8 cellular contexts compared by ENCODE assay signal in the genomic region with DNA sequence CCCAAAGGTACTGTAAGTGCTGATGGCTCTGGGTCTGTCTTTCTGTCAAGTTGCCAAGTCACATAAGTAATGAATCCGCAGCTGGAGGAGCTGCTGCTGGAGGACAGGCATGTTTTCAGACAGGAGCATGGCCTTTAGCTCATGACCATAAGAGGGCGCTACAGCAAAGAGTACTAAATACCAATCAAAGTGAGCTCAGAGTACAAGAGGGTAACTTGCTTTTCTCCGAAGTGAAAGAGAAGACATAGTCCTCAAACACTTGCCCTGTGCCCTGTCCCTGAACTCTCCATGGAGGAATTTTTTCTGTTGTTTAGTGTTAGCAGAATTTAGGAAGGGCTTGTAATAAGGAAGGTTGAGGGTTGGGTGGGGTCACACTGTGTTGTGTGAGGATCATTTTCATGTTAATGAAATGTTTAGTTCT. TPM values are rescaled to one million over a fixed set of nuclear protein-coding genes. Genes with fewer than 3 reads are reported as not detected.
DNase-seq lines count a peak whose midpoint lies in the region; ATAC-seq, FAIRE-seq and TF ChIP-seq lines count a peak whose summit lies in the region.

No MANE protein-coding gene starts in this region.

- H3K9ac ChIP-seq in IMR-90 (ENCODE audit: low read depth, low read length) (no peak overlapping the region), mesendoderm (ENCODE audit: low read length) (no peak overlapping the region)

- no peak for TF ChIP-seq EP300 in suprapubic skin (IDR thresholded peaks at IDR 0.05)

- H2BK120ac ChIP-seq in IMR-90 (ENCODE audit: low read depth, low read length) (peak overlapping the region; percentile 76; the same call in 1 of the 2 replicates), mesendoderm (ENCODE audit: low read depth, low read length) (no peak overlapping the region)

- TF ChIP-seq RAD21 in IMR-90 (IDR thresholded peaks at IDR 0.05; ENCODE audit: low read length): peak; percentile 29; the same call in 1 of the 2 replicates

- H3K56ac ChIP-seq in IMR-90 (ENCODE audit: extremely low read depth, insufficient read depth, low read length) (no peak overlapping the region), mesendoderm (ENCODE audit: low read length) (no peak overlapping the region)

- dilution Hi-C loops in IMR-90 (cut with HindIII; ENCODE audit: low sequenced_read_pairs, unreplicated experiment): no loop called here

- in situ Hi-C loops in IMR-90 (cut with MboI; ENCODE audit: low sequenced_read_pairs): no loop called here

- H3K27me3 ChIP-seq in IMR-90 (ENCODE audit: control insufficient read depth, insufficient read depth, low read length) (no peaks in the 10 kb centered on the region), mesendoderm (ENCODE audit: insufficient read depth, low read length, poor library complexity) (no peaks in the 10 kb centered on the region), suprapubic skin (no peaks in the 10 kb centered on the region)

- no peak for ATAC-seq in IMR-90 (ENCODE audit: low read depth)

- H3K36me3 ChIP-seq in IMR-90 (ENCODE audit: control insufficient read depth, insufficient read depth, low read length) (peaks cover 38% of the 10 kb centered on the region), mesendoderm (ENCODE audit: control insufficient read depth, insufficient read depth, low read length) (peaks cover 2% of the 10 kb centered on the region), suprapubic skin (peaks cover 67% of the 10 kb centered on the region)

- H2BK15ac ChIP-seq in IMR-90 (ENCODE audit: low read depth, low read length): no peak overlapping the region
- no peak overlapping the region for H2BK15ac ChIP-seq in mesendoderm (replicated peaks; ENCODE audit: low read depth)

- H3K4me3 ChIP-seq in IMR-90 (ENCODE audit: insufficient read depth, low read depth, low read length) (no peak overlapping the region), mesendoderm (ENCODE audit: low read length) (no peak overlapping the region), suprapubic skin (no peak overlapping the region)

- H3K18ac ChIP-seq in IMR-90 (ENCODE audit: low read depth, low read length): no peak overlapping the region
- H3K18ac ChIP-seq in mesendoderm (ENCODE audit: low read length): no peak overlapping the region

- H3K14ac ChIP-seq in IMR-90 (replicated peaks; ENCODE audit: low read depth, low read length): peak overlapping the region; percentile 81

- H4K5ac ChIP-seq in IMR-90 (ENCODE audit: low read depth, low read length): no peak overlapping the region
- H4K5ac ChIP-seq in mesendoderm (ENCODE audit: low read length): no peak overlapping the region

- H2BK20ac ChIP-seq in IMR-90 (ENCODE audit: low read depth, low read length): peak overlapping the region; percentile 9; the same call in 1 of the 2 replicates

- H4K8ac ChIP-seq in IMR-90 (ENCODE audit: low read depth in 2 of 2, low read length in 2 of 2) (peak overlapping the region; percentile 16 to 22; a peak in 1 of 4 replicates), mesendoderm (ENCODE audit: low read depth, low read length) (no peak overlapping the region)

- CTCF ChIA-PET in IMR-90 (lab: Yijun Ruan, JAX): interaction anchor here (0.6 to 2.4 kb wide), 8 partner anchors 10 to 173 kb away, joined by 3 to 13 read pairs (median 4); no protein-coding TSS in a partner anchor

- peak overlapping the region; percentile 2; the same call in 1 of the 2 replicates for H4K91ac ChIP-seq in IMR-90 (ENCODE audit: insufficient read depth, low read depth, low read length)

- FAIRE-seq in RCC 7860 (lab: Jason Lieb, UNC): no peak

- no peak overlapping the region for H2AK5ac ChIP-seq in IMR-90 (ENCODE audit: low read depth, low read length)
- H2AK5ac ChIP-seq in mesendoderm (ENCODE audit: low read length): no peak overlapping the region

- POLR2A ChIA-PET in IMR-90 (lab: Charles Lee; ENCODE audit: unreplicated experiment): interaction anchor here (0.6 to 1.2 kb wide), 2 partner anchors 39 to 685 kb away, joined by 4 to 5 read pairs; no protein-coding TSS in a partner anchor

- H3K4me1 ChIP-seq in IMR-90 (ENCODE audit: control insufficient read depth, insufficient read depth, low read length) (peaks cover 17% of the 10 kb centered on the region), mesendoderm (ENCODE audit: control insufficient read depth, low read depth, low read length) (no peaks in the 10 kb centered on the region), suprapubic skin (peaks cover 60% of the 10 kb centered on the region)

- peaks cover 18% of the 10 kb centered on the region for H3K9me1 ChIP-seq in IMR-90 (ENCODE audit: insufficient read depth, low read length)

- no peak overlapping the region; the same call in 1 of the 2 replicates for H3K23ac ChIP-seq in IMR-90 (ENCODE audit: low read depth, low read length)
- H3K23ac ChIP-seq in mesendoderm (ENCODE audit: low read length): no peak overlapping the region

- H2AFZ ChIP-seq in IMR-90 (replicated peaks; ENCODE audit: low read length, poor library complexity): no peak overlapping the region

- H3K4me2 ChIP-seq in IMR-90 (ENCODE audit: low read depth, low read length) (no peak overlapping the region), mesendoderm (ENCODE audit: low read length) (no peak overlapping the region)

- DNase-seq in GF-D8 (lab: John Stamatoyannopoulos, UW): peak; percentile 10
- peak; percentile 68 for DNase-seq in IMR-90
- peak; percentile 37 for DNase-seq in SKM-1 treated with dmso at 0.1 percent for 144 hours (lab: John Stamatoyannopoulos, UW; ENCODE audit: unreplicated experiment)
- peak; percentile 89 for DNase-seq in dermis blood vessel endothelial cell
- DNase-seq in mesendoderm: peak; percentile 73
- DNase-seq in suprapubic skin (ENCODE audit: low spot score in 2 of 2): no peak
- DNase-seq in posterior cingulate gyrus: no peak
- DNase-seq in RCC 7860 (ENCODE audit: low spot score): no peak

- H3K9me3 ChIP-seq in IMR-90 (ENCODE audit: control insufficient read depth, insufficient read depth, low read length): no peaks in the 10 kb centered on the region
- H3K9me3 ChIP-seq in suprapubic skin: no peaks in the 10 kb centered on the region

- H2BK5ac ChIP-seq in IMR-90 (ENCODE audit: low read depth, low read length, poor library complexity, severe bottlenecking) (peak overlapping the region; percentile 73), mesendoderm (ENCODE audit: low read length) (no peak overlapping the region)

- H3K79me2 ChIP-seq in mesendoderm (ENCODE audit: control insufficient read depth, insufficient read depth, low read length): no peaks in the 10 kb centered on the region

- BruUV-seq in IMR-90 (replicated peaks; lab: Mats Ljungman, UMichigan): no TSS peak

- intact Hi-C loops in IMR-90 (cut with micrococcal nuclease) (loop anchor here (2.0 kb wide), 1 partner anchor 39 kb away; no protein-coding TSS in a partner anchor), posterior cingulate gyrus (cut with DNase I) (loop anchor here (5.0 kb wide), 1 partner anchor 37 kb away; no protein-coding TSS in a partner anchor)

- WGBS in IMR-90 (ENCODE audit: extremely low coverage in 2 of 2, insufficient read length in 1 of 2), 2 experiments: 60% methylated on average over 1 of the region's 3 CpGs; no CpG with 5 or more reads in 1 of the 2 experiments
- no CpG with 5 or more reads among the region's 3 CpGs for WGBS in mesendoderm (ENCODE audit: extremely low coverage, insufficient coverage, low lambda C conversion rate)
- WGBS in suprapubic skin: 31% methylated on average over 3 of the region's 3 CpGs

- no peak for TF ChIP-seq POLR2A in IMR-90 (IDR thresholded peaks at IDR 0.05; ENCODE audit: low read depth, low read length)
- TF ChIP-seq POLR2A in suprapubic skin (IDR thresholded peaks at IDR 0.05): no peak

- H3K27ac ChIP-seq in IMR-90 (ENCODE audit: insufficient read depth, low read length) (no peak overlapping the region), mesendoderm (ENCODE audit: low read depth, low read length) (no peak overlapping the region), suprapubic skin (peak overlapping the region; percentile 86)

- TF ChIP-seq CTCF in IMR-90 (conservative IDR thresholded peaks at IDR 0.05; ENCODE audit: low read depth, low read length) (peak; percentile 45), suprapubic skin (IDR thresholded peaks at IDR 0.05) (peak; percentile 38 to 39)

- H4K20me1 ChIP-seq in IMR-90 (ENCODE audit: insufficient read depth, low read length): peaks cover 13% of the 10 kb centered on the region; the same call in 1 of the 2 replicates

- H3K4ac ChIP-seq in IMR-90 (ENCODE audit: low read depth, low read length) (peak overlapping the region; percentile 76; the same call in 1 of the 2 replicates), mesendoderm (ENCODE audit: low read depth, low read length) (no peak overlapping the region)

- H3K79me1 ChIP-seq in IMR-90 (ENCODE audit: low read depth in 1 of 2, low read length in 2 of 2) (peaks cover 16 to 55% of the 10 kb centered on the region in 2 experiments; a peak in 3 of 4 replicates), mesendoderm (ENCODE audit: low read length) (no peaks in the 10 kb centered on the region)

- H2AK9ac ChIP-seq in IMR-90 (replicated peaks; ENCODE audit: low read depth, low read length, poor library complexity): no peak overlapping the region

TF ChIP-seq in IMR-90, 13 proteins besides CTCF, POLR2A, EP300 and RAD21 (continues in another document):
- TF ChIP-seq RFX5 (IDR thresholded peaks at IDR 0.05; ENCODE audit: low read depth, low read length) (no peak), MXI1 (IDR thresholded peaks at IDR 0.05; ENCODE audit: borderline replicate concordance, low read depth, low read length) (no peak), CEBPB (IDR thresholded peaks at IDR 0.05; ENCODE audit: low read depth, low read length) (no peak), NFE2L2 (IDR thresholded peaks at IDR 0.05; ENCODE audit: low read depth, low read length) (no peak), SMC3 (IDR thresholded peaks at IDR 0.05; ENCODE audit: low read depth, low read length) (no peak), FOS (IDR thresholded peaks at IDR 0.05; ENCODE audit: low read depth, low read length) (no peak)
- TF ChIP-seq, protein P1, sequence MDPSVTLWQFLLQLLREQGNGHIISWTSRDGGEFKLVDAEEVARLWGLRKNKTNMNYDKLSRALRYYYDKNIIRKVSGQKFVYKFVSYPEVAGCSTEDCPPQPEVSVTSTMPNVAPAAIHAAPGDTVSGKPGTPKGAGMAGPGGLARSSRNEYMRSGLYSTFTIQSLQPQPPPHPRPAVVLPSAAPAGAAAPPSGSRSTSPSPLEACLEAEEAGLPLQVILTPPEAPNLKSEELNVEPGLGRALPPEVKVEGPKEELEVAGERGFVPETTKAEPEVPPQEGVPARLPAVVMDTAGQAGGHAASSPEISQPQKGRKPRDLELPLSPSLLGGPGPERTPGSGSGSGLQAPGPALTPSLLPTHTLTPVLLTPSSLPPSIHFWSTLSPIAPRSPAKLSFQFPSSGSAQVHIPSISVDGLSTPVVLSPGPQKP (IDR thresholded peaks at IDR 0.05; ENCODE audit: borderline replicate concordance, low read depth, low read length): no peak

RNA-seq across cellular contexts. Expression of a gene that starts 58.0 kb away (rescaled TPM):
- 0.18 and 0.28 TPM in 2 replicates for total RNA-seq in IMR-90 (2012; rRNA removed)
- polyA plus RNA-seq in IMR-90 (2012; rRNA removed): 0.14 and 0.19 TPM in 2 replicates
- polyA plus RNA-seq in IMR-90 (2012; cell fraction: cytosol; rRNA removed): 0.02 and 0.05 TPM in 2 replicates
- 0.24 and 0.56 TPM in 2 replicates for polyA plus RNA-seq in IMR-90 (2012; cell fraction: nucleus; rRNA removed; ENCODE audit: low replicate concordance)
- 0.17 and 1.1 TPM in 2 replicates for total RNA-seq in dermis blood vessel endothelial cell
- polyA plus RNA-seq in mesendoderm (2013, experiment 1 of 2): 0.34 TPM
- polyA plus RNA-seq in mesendoderm (2013, experiment 2 of 2): 0.32 TPM
- total RNA-seq in suprapubic skin: 10 to 100 TPM in 1 of 4 donors, 1 to 10 TPM in 3; 2.3 to 15.1 (median 4.1) TPM

Comparison
In these comparisons a context has a peak if more than half of its experiments do, and no peak if none do; other contexts are left out.
1. DNase-seq: peak in GF-D8 (single experiment), IMR-90 (single experiment), SKM-1 treated with dmso at 0.1 percent for 144 hours (single experiment), dermis blood vessel endothelial cell (single experiment) and mesendoderm (single experiment); none in suprapubic skin (0 of 2), posterior cingulate gyrus (0 of 10) and RCC 7860 (single experiment).